8 cellular contexts compared by ENCODE assay signal in the genomic region with DNA sequence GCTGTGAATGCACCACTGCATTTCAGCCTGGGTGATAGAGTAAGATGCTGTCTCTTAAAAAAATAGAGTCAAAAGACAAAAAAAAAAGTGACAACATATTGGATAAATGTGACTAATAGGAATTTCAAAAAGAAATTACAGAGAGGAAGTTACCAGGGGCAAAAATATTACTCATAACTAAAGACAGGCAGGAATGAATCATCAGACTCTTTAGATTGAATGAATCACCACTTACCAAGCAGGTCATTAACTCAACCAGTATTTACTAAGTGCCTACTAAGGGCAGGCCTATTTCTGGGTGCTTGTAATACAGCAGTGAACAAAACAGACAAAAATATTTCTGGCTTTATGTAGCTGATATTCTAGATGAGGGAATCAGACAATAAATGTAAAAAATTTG.
DNase-seq lines count a peak whose midpoint lies in the region; ATAC-seq and TF ChIP-seq lines count a peak whose summit lies in the region.
"Not testable (repeated sequence)": the region's sequence is repeated elsewhere in the genome, so short reads cannot be mapped to it uniquely, and the experiment has no call there.

No MANE protein-coding gene starts in this region.

- ATAC-seq in GM18499 (IDR thresholded peaks at IDR 0.05; ENCODE audit: insufficient read depth, unreplicated experiment) (peak; percentile 85), GM19351 (IDR thresholded peaks at IDR 0.05; ENCODE audit: unreplicated experiment) (peak; percentile 79), HG02610 (IDR thresholded peaks at IDR 0.05; ENCODE audit: unreplicated experiment) (peak; percentile 83), HG03354 (IDR thresholded peaks at IDR 0.05; ENCODE audit: poor library complexity, severe bottlenecking, unreplicated experiment) (peak; percentile 73), Panc1 (peak; percentile 89), esophagus mucosa (peak; percentile 92)
- peak; percentile 66 for ATAC-seq in activated CD8-positive, alpha-beta memory T cell treated with anti-CD3 and anti-CD28 coated beads, Interleukin-2, amount 10 ng/mL, durations not matched to agents 7 days and 5 days
- peak; percentile 71 for ATAC-seq in stimulated activated naive CD8-positive, alpha-beta T cell treated with anti-CD3 and anti-CD28 coated beads, Interleukin-15, Interleukin-2, amounts not matched to agents 100 U/mL and 50 U/mL, for 24 hours

- not testable (repeated sequence) for H3K27ac Mint-ChIP-seq in activated CD8-positive, alpha-beta memory T cell treated with anti-CD3 and anti-CD28 coated beads, Interleukin-2, amount 10 ng/mL, durations not matched to agents 7 days and 5 days

- not testable (repeated sequence) for H3K4me3 Mint-ChIP-seq in activated CD8-positive, alpha-beta memory T cell treated with anti-CD3 and anti-CD28 coated beads, Interleukin-2, amount 10 ng/mL, durations not matched to agents 7 days and 5 days

- DNase-seq in Panc1 (ENCODE audit: low read depth, low spot score); activated CD8-positive, alpha-beta memory T cell treated with anti-CD3 and anti-CD28 coated beads, Interleukin-2, amount 10 ng/mL, durations not matched to agents 7 days and 5 days; stimulated activated naive CD8-positive, alpha-beta T cell treated with anti-CD3 and anti-CD28 coated beads, Interleukin-15, Interleukin-2, amounts not matched to agents 100 U/mL and 50 U/mL, for 24 hours: not testable (repeated sequence)

- in situ Hi-C loops in Panc1 (cut with HindIII; ENCODE audit: low pct_unique_long_range_greater_than_20kb, low sequenced_read_pairs), result not testable (repeated sequence)

- not testable (repeated sequence) for H3K27ac ChIP-seq in Panc1 (ENCODE audit: low read length)

- not testable (repeated sequence) for H3K27me3 ChIP-seq in Panc1 (ENCODE audit: control insufficient read depth, insufficient read depth, low read length)

- POLR2A ChIA-PET in Panc1 (lab: Charles Lee), result not testable (repeated sequence)

- H3K4me1 ChIP-seq in Panc1 (ENCODE audit: control insufficient read depth, insufficient read depth, low read length), result not testable (repeated sequence)

- H3K36me3 Mint-ChIP-seq in activated CD8-positive, alpha-beta memory T cell treated with anti-CD3 and anti-CD28 coated beads, Interleukin-2, amount 10 ng/mL, durations not matched to agents 7 days and 5 days, result not testable (repeated sequence)

- TF ChIP-seq CTCF in Panc1 (IDR thresholded peaks at IDR 0.05), result not testable (repeated sequence)

- CTCF ChIA-PET in Panc1 (lab: Charles Lee); activated CD8-positive, alpha-beta memory T cell treated with anti-CD3 and anti-CD28 coated beads, Interleukin-2, amount 10 ng/mL, durations not matched to agents 7 days and 5 days (lab: Charles Lee): not testable (repeated sequence)

- H3K9me3 Mint-ChIP-seq in activated CD8-positive, alpha-beta memory T cell treated with anti-CD3 and anti-CD28 coated beads, Interleukin-2, amount 10 ng/mL, durations not matched to agents 7 days and 5 days (ENCODE audit: low read depth), result not testable (repeated sequence)

- BruUV-seq in Panc1 (replicated peaks; lab: Mats Ljungman, UMichigan), result not testable (repeated sequence)

- H3K4me3 ChIP-seq in Panc1 (ENCODE audit: low read depth in 2 of 2, low read length in 2 of 2), result not testable (repeated sequence)

- intact Hi-C loops in Panc1 (cut with micrococcal nuclease; ENCODE audit: unreplicated experiment), result not testable (repeated sequence)

- H3K27me3 Mint-ChIP-seq in activated CD8-positive, alpha-beta memory T cell treated with anti-CD3 and anti-CD28 coated beads, Interleukin-2, amount 10 ng/mL, durations not matched to agents 7 days and 5 days, result not testable (repeated sequence)

- not testable (repeated sequence) for H3K4me1 Mint-ChIP-seq in activated CD8-positive, alpha-beta memory T cell treated with anti-CD3 and anti-CD28 coated beads, Interleukin-2, amount 10 ng/mL, durations not matched to agents 7 days and 5 days

- H3K36me3 ChIP-seq in Panc1 (ENCODE audit: control insufficient read depth, insufficient read depth, low read length), result not testable (repeated sequence)

- H3K9me3 ChIP-seq in Panc1 (ENCODE audit: control insufficient read depth, insufficient read depth, low read depth, low read length), result not testable (repeated sequence)
